Comparison of ENCODE assay signal across 1 cellular context in the genomic region with DNA sequence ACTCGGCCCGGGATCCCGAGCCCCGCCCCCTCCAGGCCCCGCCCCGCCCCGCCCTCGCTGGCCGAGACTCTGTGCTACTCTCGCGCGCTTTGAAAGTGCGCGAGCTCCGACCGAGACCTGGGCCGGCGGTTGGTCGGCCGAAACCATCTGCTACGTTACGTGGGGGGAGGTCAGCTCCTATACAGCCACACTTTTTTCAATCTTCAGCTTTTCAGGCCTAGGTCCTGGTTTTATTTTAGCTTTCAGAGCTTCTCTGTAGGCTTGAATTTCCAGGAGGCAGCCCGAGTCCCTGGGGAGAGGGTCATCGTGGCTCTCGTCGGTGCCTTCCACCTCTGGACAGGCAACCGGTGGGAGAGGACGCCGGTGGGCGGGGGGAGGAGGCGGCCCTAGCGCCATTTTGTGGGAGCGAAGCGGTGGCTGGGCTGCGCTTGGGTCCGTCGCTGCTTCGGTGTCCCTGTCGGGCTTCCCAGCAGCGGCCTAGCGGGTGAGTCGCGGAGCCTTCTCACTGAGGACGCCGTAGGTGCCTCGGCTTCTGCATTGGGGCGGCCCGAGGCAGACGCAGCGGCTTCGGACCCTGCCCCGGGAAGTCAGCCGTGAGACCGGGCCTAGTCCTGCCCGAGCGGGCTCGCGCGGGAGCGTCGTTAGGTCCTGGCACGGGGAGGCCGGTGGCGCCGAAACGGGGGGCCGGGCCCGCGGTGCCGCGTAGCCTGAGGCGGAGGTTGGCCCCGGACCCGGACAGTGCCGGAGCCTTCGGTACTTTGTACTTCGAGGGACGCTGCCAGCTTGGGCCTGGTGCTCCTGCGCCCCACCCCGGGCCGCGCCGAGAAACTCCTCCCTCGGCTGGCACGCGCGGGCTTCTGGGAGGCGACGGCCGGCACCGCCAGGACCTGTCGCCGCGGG.
TF ChIP-seq lines count a peak whose summit lies in the region.

A gene (plus strand): TSS at position 395 of the 900 bp plus-strand sequence. CDS start 1,074 bp downstream, outside the sequence.

TF ChIP-seq in HepG2, 621 proteins besides CTCF, POLR2A, EP300 and RAD21 (continued from another document and continues in another):
- no peak for TF ChIP-seq ZFP37 (CRISPR knock-in tag; IDR thresholded peaks at IDR 0.05; ENCODE audit: borderline replicate concordance)
- no peak for TF ChIP-seq JUN (CRISPR knock-in tag; IDR thresholded peaks at IDR 0.05)
- TF ChIP-seq HDAC2 (CRISPR knock-in tag; IDR thresholded peaks at IDR 0.05): no peak; the same call in 1 of the 2 replicates
- no peak for TF ChIP-seq ZNF589 (CRISPR knock-in tag; conservative IDR thresholded peaks at IDR 0.05)
- TF ChIP-seq NR2F2 (IDR thresholded peaks at IDR 0.05; ENCODE audit: borderline replicate concordance, low read depth): peak; percentile 33; the same call in 1 of the 2 replicates
- TF ChIP-seq KLF16 (CRISPR knock-in tag; IDR thresholded peaks at IDR 0.05): peak in 1 of 2 experiments; percentile 96; a peak in 2 of 4 replicates
- TF ChIP-seq ZSCAN31 (CRISPR knock-in tag; IDR thresholded peaks at IDR 0.05; ENCODE audit: low read depth): 0 out of 2 replicates have a peak, but pooled peaks have one; percentile 46
- TF ChIP-seq, protein P1, sequence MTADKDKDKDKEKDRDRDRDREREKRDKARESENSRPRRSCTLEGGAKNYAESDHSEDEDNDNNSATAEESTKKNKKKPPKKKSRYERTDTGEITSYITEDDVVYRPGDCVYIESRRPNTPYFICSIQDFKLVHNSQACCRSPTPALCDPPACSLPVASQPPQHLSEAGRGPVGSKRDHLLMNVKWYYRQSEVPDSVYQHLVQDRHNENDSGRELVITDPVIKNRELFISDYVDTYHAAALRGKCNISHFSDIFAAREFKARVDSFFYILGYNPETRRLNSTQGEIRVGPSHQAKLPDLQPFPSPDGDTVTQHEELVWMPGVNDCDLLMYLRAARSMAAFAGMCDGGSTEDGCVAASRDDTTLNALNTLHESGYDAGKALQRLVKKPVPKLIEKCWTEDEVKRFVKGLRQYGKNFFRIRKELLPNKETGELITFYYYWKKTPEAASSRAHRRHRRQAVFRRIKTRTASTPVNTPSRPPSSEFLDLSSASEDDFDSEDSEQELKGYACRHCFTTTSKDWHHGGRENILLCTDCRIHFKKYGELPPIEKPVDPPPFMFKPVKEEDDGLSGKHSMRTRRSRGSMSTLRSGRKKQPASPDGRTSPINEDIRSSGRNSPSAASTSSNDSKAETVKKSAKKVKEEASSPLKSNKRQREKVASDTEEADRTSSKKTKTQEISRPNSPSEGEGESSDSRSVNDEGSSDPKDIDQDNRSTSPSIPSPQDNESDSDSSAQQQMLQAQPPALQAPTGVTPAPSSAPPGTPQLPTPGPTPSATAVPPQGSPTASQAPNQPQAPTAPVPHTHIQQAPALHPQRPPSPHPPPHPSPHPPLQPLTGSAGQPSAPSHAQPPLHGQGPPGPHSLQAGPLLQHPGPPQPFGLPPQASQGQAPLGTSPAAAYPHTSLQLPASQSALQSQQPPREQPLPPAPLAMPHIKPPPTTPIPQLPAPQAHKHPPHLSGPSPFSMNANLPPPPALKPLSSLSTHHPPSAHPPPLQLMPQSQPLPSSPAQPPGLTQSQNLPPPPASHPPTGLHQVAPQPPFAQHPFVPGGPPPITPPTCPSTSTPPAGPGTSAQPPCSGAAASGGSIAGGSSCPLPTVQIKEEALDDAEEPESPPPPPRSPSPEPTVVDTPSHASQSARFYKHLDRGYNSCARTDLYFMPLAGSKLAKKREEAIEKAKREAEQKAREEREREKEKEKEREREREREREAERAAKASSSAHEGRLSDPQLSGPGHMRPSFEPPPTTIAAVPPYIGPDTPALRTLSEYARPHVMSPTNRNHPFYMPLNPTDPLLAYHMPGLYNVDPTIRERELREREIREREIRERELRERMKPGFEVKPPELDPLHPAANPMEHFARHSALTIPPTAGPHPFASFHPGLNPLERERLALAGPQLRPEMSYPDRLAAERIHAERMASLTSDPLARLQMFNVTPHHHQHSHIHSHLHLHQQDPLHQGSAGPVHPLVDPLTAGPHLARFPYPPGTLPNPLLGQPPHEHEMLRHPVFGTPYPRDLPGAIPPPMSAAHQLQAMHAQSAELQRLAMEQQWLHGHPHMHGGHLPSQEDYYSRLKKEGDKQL (CRISPR knock-in tag; IDR thresholded peaks at IDR 0.05; ENCODE audit: low read depth): peak; percentile 39; the same call in 1 of the 2 replicates
- TF ChIP-seq, protein P2, sequence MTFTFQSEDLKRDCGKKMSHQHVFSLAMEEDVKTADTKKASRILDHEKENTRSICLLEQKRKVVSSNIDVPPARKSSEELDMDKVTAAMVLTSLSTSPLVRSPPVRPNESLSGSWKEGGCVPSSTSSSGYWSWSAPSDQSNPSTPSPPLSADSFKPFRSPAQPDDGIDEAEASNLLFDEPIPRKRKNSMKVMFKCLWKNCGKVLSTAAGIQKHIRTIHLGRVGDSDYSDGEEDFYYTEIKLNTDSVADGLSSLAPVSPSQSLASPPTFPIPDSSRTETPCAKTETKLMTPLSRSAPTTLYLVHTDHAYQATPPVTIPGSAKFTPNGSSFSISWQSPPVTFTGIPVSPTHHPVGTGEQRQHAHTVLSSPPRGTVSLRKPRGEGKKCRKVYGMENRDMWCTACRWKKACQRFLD (CRISPR knock-in tag; IDR thresholded peaks at IDR 0.05; ENCODE audit: borderline replicate concordance): peak; percentile 86
- TF ChIP-seq, protein P3, sequence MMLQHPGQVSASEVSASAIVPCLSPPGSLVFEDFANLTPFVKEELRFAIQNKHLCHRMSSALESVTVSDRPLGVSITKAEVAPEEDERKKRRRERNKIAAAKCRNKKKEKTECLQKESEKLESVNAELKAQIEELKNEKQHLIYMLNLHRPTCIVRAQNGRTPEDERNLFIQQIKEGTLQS (CRISPR knock-in tag; IDR thresholded peaks at IDR 0.05): 0 out of 2 replicates have a peak, but pooled peaks have one; percentile 3
- TF ChIP-seq, protein P4, sequence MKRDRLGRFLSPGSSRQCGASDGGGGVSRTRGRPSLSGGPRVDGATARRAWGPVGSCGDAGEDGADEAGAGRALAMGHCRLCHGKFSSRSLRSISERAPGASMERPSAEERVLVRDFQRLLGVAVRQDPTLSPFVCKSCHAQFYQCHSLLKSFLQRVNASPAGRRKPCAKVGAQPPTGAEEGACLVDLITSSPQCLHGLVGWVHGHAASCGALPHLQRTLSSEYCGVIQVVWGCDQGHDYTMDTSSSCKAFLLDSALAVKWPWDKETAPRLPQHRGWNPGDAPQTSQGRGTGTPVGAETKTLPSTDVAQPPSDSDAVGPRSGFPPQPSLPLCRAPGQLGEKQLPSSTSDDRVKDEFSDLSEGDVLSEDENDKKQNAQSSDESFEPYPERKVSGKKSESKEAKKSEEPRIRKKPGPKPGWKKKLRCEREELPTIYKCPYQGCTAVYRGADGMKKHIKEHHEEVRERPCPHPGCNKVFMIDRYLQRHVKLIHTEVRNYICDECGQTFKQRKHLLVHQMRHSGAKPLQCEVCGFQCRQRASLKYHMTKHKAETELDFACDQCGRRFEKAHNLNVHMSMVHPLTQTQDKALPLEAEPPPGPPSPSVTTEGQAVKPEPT (CRISPR knock-in tag; IDR thresholded peaks at IDR 0.05; ENCODE audit: low read depth): no peak; the same call in 1 of the 2 replicates
- 0 out of 2 replicates have a peak, but pooled peaks have one; percentile 56 for TF ChIP-seq ETV6 (CRISPR knock-in tag; conservative IDR thresholded peaks at IDR 0.05)
- TF ChIP-seq, protein P5, sequence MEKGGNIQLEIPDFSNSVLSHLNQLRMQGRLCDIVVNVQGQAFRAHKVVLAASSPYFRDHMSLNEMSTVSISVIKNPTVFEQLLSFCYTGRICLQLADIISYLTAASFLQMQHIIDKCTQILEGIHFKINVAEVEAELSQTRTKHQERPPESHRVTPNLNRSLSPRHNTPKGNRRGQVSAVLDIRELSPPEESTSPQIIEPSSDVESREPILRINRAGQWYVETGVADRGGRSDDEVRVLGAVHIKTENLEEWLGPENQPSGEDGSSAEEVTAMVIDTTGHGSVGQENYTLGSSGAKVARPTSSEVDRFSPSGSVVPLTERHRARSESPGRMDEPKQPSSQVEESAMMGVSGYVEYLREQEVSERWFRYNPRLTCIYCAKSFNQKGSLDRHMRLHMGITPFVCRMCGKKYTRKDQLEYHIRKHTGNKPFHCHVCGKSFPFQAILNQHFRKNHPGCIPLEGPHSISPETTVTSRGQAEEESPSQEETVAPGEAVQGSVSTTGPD (CRISPR knock-in tag; IDR thresholded peaks at IDR 0.05): no peak
- no peak for TF ChIP-seq ZNF549 (CRISPR knock-in tag; IDR thresholded peaks at IDR 0.05)
- TF ChIP-seq ATRX (CRISPR knock-in tag; IDR thresholded peaks at IDR 0.05; ENCODE audit: borderline replicate concordance): no peak
- no peak for TF ChIP-seq HNF4G (IDR thresholded peaks at IDR 0.05; ENCODE audit: borderline replicate concordance, low read depth, low read length)
- peak; percentile 68; the same call in 1 of the 2 replicates for TF ChIP-seq HNF4G (CRISPR knock-in tag; IDR thresholded peaks at IDR 0.05; ENCODE audit: borderline replicate concordance, low read depth)
- TF ChIP-seq, protein P6, sequence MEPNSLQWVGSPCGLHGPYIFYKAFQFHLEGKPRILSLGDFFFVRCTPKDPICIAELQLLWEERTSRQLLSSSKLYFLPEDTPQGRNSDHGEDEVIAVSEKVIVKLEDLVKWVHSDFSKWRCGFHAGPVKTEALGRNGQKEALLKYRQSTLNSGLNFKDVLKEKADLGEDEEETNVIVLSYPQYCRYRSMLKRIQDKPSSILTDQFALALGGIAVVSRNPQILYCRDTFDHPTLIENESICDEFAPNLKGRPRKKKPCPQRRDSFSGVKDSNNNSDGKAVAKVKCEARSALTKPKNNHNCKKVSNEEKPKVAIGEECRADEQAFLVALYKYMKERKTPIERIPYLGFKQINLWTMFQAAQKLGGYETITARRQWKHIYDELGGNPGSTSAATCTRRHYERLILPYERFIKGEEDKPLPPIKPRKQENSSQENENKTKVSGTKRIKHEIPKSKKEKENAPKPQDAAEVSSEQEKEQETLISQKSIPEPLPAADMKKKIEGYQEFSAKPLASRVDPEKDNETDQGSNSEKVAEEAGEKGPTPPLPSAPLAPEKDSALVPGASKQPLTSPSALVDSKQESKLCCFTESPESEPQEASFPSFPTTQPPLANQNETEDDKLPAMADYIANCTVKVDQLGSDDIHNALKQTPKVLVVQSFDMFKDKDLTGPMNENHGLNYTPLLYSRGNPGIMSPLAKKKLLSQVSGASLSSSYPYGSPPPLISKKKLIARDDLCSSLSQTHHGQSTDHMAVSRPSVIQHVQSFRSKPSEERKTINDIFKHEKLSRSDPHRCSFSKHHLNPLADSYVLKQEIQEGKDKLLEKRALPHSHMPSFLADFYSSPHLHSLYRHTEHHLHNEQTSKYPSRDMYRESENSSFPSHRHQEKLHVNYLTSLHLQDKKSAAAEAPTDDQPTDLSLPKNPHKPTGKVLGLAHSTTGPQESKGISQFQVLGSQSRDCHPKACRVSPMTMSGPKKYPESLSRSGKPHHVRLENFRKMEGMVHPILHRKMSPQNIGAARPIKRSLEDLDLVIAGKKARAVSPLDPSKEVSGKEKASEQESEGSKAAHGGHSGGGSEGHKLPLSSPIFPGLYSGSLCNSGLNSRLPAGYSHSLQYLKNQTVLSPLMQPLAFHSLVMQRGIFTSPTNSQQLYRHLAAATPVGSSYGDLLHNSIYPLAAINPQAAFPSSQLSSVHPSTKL (CRISPR knock-in tag; IDR thresholded peaks at IDR 0.05): no peak
- TF ChIP-seq, protein P7, sequence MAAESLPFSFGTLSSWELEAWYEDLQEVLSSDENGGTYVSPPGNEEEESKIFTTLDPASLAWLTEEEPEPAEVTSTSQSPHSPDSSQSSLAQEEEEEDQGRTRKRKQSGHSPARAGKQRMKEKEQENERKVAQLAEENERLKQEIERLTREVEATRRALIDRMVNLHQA (CRISPR knock-in tag; IDR thresholded peaks at IDR 0.05): no peak
- TF ChIP-seq, protein P8, sequence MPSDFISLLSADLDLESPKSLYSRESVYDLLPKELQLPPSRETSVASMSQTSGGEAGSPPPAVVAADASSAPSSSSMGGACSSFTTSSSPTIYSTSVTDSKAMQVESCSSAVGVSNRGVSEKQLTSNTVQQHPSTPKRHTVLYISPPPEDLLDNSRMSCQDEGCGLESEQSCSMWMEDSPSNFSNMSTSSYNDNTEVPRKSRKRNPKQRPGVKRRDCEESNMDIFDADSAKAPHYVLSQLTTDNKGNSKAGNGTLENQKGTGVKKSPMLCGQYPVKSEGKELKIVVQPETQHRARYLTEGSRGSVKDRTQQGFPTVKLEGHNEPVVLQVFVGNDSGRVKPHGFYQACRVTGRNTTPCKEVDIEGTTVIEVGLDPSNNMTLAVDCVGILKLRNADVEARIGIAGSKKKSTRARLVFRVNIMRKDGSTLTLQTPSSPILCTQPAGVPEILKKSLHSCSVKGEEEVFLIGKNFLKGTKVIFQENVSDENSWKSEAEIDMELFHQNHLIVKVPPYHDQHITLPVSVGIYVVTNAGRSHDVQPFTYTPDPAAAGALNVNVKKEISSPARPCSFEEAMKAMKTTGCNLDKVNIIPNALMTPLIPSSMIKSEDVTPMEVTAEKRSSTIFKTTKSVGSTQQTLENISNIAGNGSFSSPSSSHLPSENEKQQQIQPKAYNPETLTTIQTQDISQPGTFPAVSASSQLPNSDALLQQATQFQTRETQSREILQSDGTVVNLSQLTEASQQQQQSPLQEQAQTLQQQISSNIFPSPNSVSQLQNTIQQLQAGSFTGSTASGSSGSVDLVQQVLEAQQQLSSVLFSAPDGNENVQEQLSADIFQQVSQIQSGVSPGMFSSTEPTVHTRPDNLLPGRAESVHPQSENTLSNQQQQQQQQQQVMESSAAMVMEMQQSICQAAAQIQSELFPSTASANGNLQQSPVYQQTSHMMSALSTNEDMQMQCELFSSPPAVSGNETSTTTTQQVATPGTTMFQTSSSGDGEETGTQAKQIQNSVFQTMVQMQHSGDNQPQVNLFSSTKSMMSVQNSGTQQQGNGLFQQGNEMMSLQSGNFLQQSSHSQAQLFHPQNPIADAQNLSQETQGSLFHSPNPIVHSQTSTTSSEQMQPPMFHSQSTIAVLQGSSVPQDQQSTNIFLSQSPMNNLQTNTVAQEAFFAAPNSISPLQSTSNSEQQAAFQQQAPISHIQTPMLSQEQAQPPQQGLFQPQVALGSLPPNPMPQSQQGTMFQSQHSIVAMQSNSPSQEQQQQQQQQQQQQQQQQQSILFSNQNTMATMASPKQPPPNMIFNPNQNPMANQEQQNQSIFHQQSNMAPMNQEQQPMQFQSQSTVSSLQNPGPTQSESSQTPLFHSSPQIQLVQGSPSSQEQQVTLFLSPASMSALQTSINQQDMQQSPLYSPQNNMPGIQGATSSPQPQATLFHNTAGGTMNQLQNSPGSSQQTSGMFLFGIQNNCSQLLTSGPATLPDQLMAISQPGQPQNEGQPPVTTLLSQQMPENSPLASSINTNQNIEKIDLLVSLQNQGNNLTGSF (CRISPR knock-in tag; IDR thresholded peaks at IDR 0.05): peak; percentile 87
- TF ChIP-seq, protein P9, sequence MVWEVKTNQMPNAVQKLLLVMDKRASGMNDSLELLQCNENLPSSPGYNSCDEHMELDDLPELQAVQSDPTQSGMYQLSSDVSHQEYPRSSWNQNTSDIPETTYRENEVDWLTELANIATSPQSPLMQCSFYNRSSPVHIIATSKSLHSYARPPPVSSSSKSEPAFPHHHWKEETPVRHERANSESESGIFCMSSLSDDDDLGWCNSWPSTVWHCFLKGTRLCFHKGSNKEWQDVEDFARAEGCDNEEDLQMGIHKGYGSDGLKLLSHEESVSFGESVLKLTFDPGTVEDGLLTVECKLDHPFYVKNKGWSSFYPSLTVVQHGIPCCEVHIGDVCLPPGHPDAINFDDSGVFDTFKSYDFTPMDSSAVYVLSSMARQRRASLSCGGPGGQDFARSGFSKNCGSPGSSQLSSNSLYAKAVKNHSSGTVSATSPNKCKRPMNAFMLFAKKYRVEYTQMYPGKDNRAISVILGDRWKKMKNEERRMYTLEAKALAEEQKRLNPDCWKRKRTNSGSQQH (CRISPR knock-in tag; IDR thresholded peaks at IDR 0.05; ENCODE audit: low read depth): peak; percentile 70
- TF ChIP-seq, protein P10, sequence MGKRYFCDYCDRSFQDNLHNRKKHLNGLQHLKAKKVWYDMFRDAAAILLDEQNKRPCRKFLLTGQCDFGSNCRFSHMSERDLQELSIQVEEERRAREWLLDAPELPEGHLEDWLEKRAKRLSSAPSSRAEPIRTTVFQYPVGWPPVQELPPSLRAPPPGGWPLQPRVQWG (CRISPR knock-in tag; IDR thresholded peaks at IDR 0.05; ENCODE audit: borderline replicate concordance, low read depth): no peak
- TF ChIP-seq SOX5 (CRISPR knock-in tag; IDR thresholded peaks at IDR 0.05; ENCODE audit: borderline replicate concordance): no peak
- peak; percentile 89 for TF ChIP-seq NFE2L1 (CRISPR knock-in tag; IDR thresholded peaks at IDR 0.05; ENCODE audit: borderline replicate concordance)
